ENCODE assay signal across 18 cellular contexts in the genomic region with DNA sequence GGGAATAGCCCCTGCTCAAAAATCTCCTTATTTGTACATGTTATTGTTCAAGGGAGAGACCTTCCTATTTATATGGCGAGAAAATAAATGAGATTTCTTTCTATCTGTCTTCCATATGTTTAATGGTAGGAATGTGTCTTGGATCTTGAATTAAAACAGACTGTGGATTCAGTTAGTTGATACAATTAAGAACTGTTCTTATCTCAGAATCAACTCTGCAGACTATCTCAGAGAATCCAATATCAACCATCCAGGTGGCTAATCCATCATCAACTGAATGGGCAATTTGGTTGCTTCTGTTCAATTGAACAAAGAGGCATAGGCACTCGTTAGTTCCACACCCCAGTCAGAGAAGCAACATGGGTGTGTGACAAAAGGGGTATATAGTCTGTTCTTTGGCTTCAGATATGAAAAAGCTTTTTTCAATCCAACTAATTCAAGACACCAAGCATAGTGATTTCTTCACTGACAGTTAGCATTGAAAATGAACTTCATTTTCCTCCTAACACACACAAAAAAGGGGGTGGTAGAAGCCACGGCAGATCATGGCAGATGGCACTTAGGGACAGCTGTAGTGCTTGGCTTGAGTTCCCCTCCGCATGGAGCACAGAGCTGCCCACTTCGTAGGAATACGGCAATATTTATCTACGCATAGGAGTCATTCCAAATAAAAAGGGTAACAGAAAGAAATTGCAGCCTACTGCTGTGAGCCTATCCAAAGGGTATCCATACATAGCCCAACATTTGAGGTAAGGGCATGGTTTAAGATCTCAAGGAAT.
DNase-seq lines count a peak whose midpoint lies in the region; ATAC-seq and TF ChIP-seq lines count a peak whose summit lies in the region.
"Had no signal": no experiment of that assay in that cellular context is flagged by ENCODE, and none has a peak within 500 bp of the region (broad histone marks: within the 10 kb centered on the region; RNA-seq: fewer than 3 reads in every experiment).

No MANE protein-coding gene starts in this region.

- H3K9ac ChIP-seq in Loucy (ENCODE audit: low read depth, low read length, poor library complexity, severe bottlenecking) = peak overlapping the region; percentile 52

- H3K27me3 ChIP-seq in Loucy (ENCODE audit: insufficient read depth, low read length, poor library complexity, severe bottlenecking) (no peaks in the 10 kb centered on the region), breast epithelium (no peaks in the 10 kb centered on the region), osteoblast (ENCODE audit: insufficient read depth, low read length) (no peaks in the 10 kb centered on the region)
- H3K27me3 ChIP-seq: Peyer's patch, vagina had no signal

- H3K9me2 ChIP-seq in Loucy (replicated peaks; ENCODE audit: low read depth, low read length) = no peaks in the 10 kb centered on the region

- no peaks in the 10 kb centered on the region for H3K79me2 ChIP-seq in Loucy (ENCODE audit: insufficient read depth, low read length)
- H3K79me2 ChIP-seq in osteoblast (ENCODE audit: insufficient read depth, low read length) = no peaks in the 10 kb centered on the region

- DNase-seq in Ammon's horn (ENCODE audit: low spot score) (peak; percentile 58), breast epithelium (ENCODE audit: low spot score in 2 of 2) (no peak), osteoblast (ENCODE audit: insufficient read length, low spot score, missing footprints) (no peak), COLO668 (lab: John Stamatoyannopoulos, UW; ENCODE audit: unreplicated experiment) (no peak), SHP77 (lab: John Stamatoyannopoulos, UW) (no peak), glomerular visceral epithelial cell (ENCODE audit: extremely low spot score) (no peak)
- DNase-seq: activated CD8-positive, alpha-beta T cell treated with anti-CD3 and anti-CD28 coated beads for 36 hours; activated gamma-delta T cell; central memory CD4-positive, alpha-beta T cell; DMS79; NCI-H2227 treated with DMSO at 0.1 percent for 48 hours; Peyer's patch; posterior cingulate gyrus; T-helper 9 cell had no signal

- H4K20me1 ChIP-seq in Loucy (ENCODE audit: insufficient read depth, low read length, poor library complexity, severe bottlenecking) = no peaks in the 10 kb centered on the region
- H4K20me1 ChIP-seq in osteoblast (ENCODE audit: insufficient read depth, low read length) = no peaks in the 10 kb centered on the region

- H3K4me3 ChIP-seq in Loucy (ENCODE audit: low read length, poor library complexity, severe bottlenecking) (peak overlapping the region; percentile 43), breast epithelium (peak overlapping the region in 1 of 3 donors; percentile 6), osteoblast (ENCODE audit: insufficient read depth, low read length) (no peak overlapping the region)
- H3K4me3 ChIP-seq: GM23338, Peyer's patch, vagina had no signal

- TF ChIP-seq CTCF in Loucy (conservative IDR thresholded peaks at IDR 0.05; ENCODE audit: low read length) (no peak), breast epithelium (IDR thresholded peaks at IDR 0.05) (no peak), osteoblast (IDR thresholded peaks at IDR 0.05; ENCODE audit: extremely low read depth, low read depth, low read length) (no peak)

- H3K27ac ChIP-seq in breast epithelium (peak overlapping the region; percentile 83 to 90), osteoblast (ENCODE audit: low read depth, low read length) (peak overlapping the region; percentile 88)
- H3K27ac ChIP-seq: vagina had no signal

- H2AFZ ChIP-seq in Loucy (ENCODE audit: low read length) (no peak overlapping the region), osteoblast (ENCODE audit: low read length) (no peak overlapping the region)
- H2AFZ ChIP-seq: GM23338 had no signal

- H3K4me2 ChIP-seq in Loucy (ENCODE audit: low read depth, low read length, poor library complexity, severe bottlenecking) (peak overlapping the region; percentile 62), osteoblast (ENCODE audit: insufficient read depth, low read length) (peak overlapping the region; percentile 70)
- H3K4me2 ChIP-seq: GM23338 had no signal

- H3K4me1 ChIP-seq in Loucy (ENCODE audit: insufficient read depth, low read length, poor library complexity, severe bottlenecking) (peaks cover 53% of the 10 kb centered on the region), breast epithelium (peaks cover 5 to 17% of the 10 kb centered on the region in 2 donors), osteoblast (ENCODE audit: insufficient read depth, low read length) (peaks cover 35% of the 10 kb centered on the region)
- H3K4me1 ChIP-seq: Peyer's patch had no signal

- intact Hi-C loops in breast epithelium (cut with DNase I; ENCODE audit: low total_unique reads) = no loop called here

- H3K36me3 ChIP-seq in Loucy (ENCODE audit: insufficient read depth, low read length) (no peaks in the 10 kb centered on the region), breast epithelium (no peaks in the 10 kb centered on the region), osteoblast (ENCODE audit: insufficient read depth, low read length) (no peaks in the 10 kb centered on the region)
- H3K36me3 ChIP-seq: Peyer's patch, vagina had no signal

- no peak for ATAC-seq in HG03571 (IDR thresholded peaks at IDR 0.05; ENCODE audit: unreplicated experiment)
- ATAC-seq: activated CD8-positive, alpha-beta T cell treated with anti-CD3 and anti-CD28 coated beads for 36 hours; GM23338 had no signal

- no peaks in the 10 kb centered on the region for H3K9me3 ChIP-seq in Loucy (ENCODE audit: insufficient read depth, low read depth, low read length)
- H3K9me3 ChIP-seq in breast epithelium = no peaks in the 10 kb centered on the region
- H3K9me3 ChIP-seq in osteoblast (ENCODE audit: low read depth, low read length) = no peaks in the 10 kb centered on the region
- H3K9me3 ChIP-seq: Peyer's patch, vagina had no signal

- 0 out of 2 replicates have a peak, but pooled peaks cover 2% of the 10 kb centered on the region for H3F3A ChIP-seq in Loucy (ENCODE audit: low read depth)

- TF ChIP-seq POLR2A in breast epithelium (IDR thresholded peaks at IDR 0.05) = no peak
